In the genomic region with DNA sequence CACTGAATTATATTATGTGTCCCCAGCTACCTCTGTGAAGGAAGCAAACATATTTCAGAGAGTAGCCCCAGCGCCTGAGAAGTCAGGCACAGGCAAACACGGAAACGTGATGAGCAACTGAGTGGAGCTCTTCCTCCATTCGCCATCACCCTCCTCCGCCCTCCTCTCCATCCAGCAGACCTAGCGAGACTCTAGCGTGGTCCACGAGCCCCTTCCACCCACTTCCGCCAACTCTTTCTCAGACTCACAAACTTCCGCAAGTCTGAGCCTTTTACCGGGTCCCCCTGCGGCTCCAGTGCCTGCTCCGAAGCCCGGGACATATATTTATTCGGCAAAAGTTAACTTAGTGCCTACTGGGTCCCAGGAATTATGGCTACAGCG, we compare ENCODE assay signal across 8 cellular contexts. TPM values are rescaled to one million over a fixed set of nuclear protein-coding genes. Genes with fewer than 3 reads are reported as not detected.
A peak's percentile ranks its signal among the peaks of the same experiment; 100 is the strongest.
DNase-seq lines count a peak whose midpoint lies in the region; ATAC-seq and TF ChIP-seq lines count a peak whose summit lies in the region.

No MANE protein-coding gene starts in this region.

- H2AFZ ChIP-seq in OCI-LY7 (ENCODE audit: low read length) (peak overlapping the region; percentile 5; the same call in 1 of the 2 replicates), neuron (ENCODE audit: low read depth, low read length) (no peak overlapping the region)

- POLR2A ChIA-PET in OCI-LY7 (lab: Charles Lee), result interaction anchor here (0.5 to 1.4 kb wide), 7 partner anchors 9 to 690 kb away, joined by 3 to 5 read pairs (median 3); a partner anchor contains a TSS

- no peaks in the 10 kb centered on the region for H3K9me2 ChIP-seq in OCI-LY7 (ENCODE audit: insufficient read depth, low read length)

- peaks cover 54% of the 10 kb centered on the region for H3K36me3 ChIP-seq in OCI-LY7 (ENCODE audit: insufficient read depth, low read length)
- peaks cover 35% of the 10 kb centered on the region for H3K36me3 ChIP-seq in neuron (ENCODE audit: insufficient read depth, low read length)

- peak overlapping the region; percentile 87 for H3K27ac ChIP-seq in OCI-LY7 (ENCODE audit: low read depth, low read length, poor library complexity, severe bottlenecking)
- peak overlapping the region; percentile 82 for H3K27ac ChIP-seq in substantia nigra (ENCODE audit: low read depth, low read length, poor library complexity, severe bottlenecking)

- no peak for TF ChIP-seq CTCF in OCI-LY7 (conservative IDR thresholded peaks at IDR 0.05; ENCODE audit: low read length)

- peaks cover 31% of the 10 kb centered on the region for H3K4me1 ChIP-seq in OCI-LY7 (ENCODE audit: insufficient read depth, low read length, poor library complexity, severe bottlenecking)
- peaks cover 12% of the 10 kb centered on the region for H3K4me1 ChIP-seq in neuron (ENCODE audit: insufficient read depth, low read length)

- ATAC-seq in GM18868 (IDR thresholded peaks at IDR 0.05; ENCODE audit: unreplicated experiment), result peak; percentile 28
- ATAC-seq in HG03457 (IDR thresholded peaks at IDR 0.05; ENCODE audit: unreplicated experiment), result peak; percentile 10

- H4K20me1 ChIP-seq in OCI-LY7 (ENCODE audit: insufficient read depth, low read length), result peaks cover 39% of the 10 kb centered on the region

- CTCF ChIA-PET in OCI-LY7 (lab: Charles Lee; ENCODE audit: unreplicated experiment), result no interaction called here

- no TSS peak for BruUV-seq in OCI-LY7 (replicated peaks; lab: Mats Ljungman, UMichigan)

- intact Hi-C loops in OCI-LY7 (cut with micrococcal nuclease; ENCODE audit: unreplicated experiment), result loop anchor here (1.0 to 5.0 kb wide), 4 partner anchors 38 to 368 kb away; a partner anchor contains a TSS

- peak overlapping the region; percentile 99 for H3K4me3 ChIP-seq in OCI-LY7 (ENCODE audit: low read depth, low read length, poor library complexity, severe bottlenecking)
- H3K4me3 ChIP-seq in neuron (ENCODE audit: low read length), result peak overlapping the region; percentile 84

- H3K9me3 ChIP-seq in OCI-LY7 (ENCODE audit: low read length) (no peaks in the 10 kb centered on the region), neuron (ENCODE audit: low read length) (no peaks in the 10 kb centered on the region)

- H3K79me2 ChIP-seq in OCI-LY7 (ENCODE audit: insufficient read depth, low read depth, low read length), result peaks cover 53% of the 10 kb centered on the region

- no peaks in the 10 kb centered on the region for H3K27me3 ChIP-seq in neuron (ENCODE audit: insufficient read depth, low read length)

- in situ Hi-C loops in ACHN (cut with HindIII; ENCODE audit: low pct_ligation_motif_present, low pct_unique_long_range_greater_than_20kb, low sequenced_read_pairs), result no loop called here

- DNase-seq in ACHN, result peak; percentile 51
- peak; percentile 83 for DNase-seq in OCI-LY7 (ENCODE audit: low spot score)
- DNase-seq in activated T-helper 1 cell treated with Interleukin-2 at 50 U/mL for 16 hours (ENCODE audit: low read depth), result peak; percentile 49
- peak; percentile 47 for DNase-seq in fibroblast of peridontal ligament (ENCODE audit: extremely low read depth)
- peak in 20 of 49 donors; percentile 9 to 60 (median 38) for DNase-seq in substantia nigra (lab: John Stamatoyannopoulos, UW)

- H3K4me2 ChIP-seq in OCI-LY7 (ENCODE audit: low read length), result peak overlapping the region; percentile 85

RNA-seq across cellular contexts. Expression of a gene that starts 0.5 kb away (rescaled TPM):
- total RNA-seq in OCI-LY7 (2014; rRNA removed; shearing (Covaris generic)), result 429 and 516 TPM in 2 replicates
- 323 and 351 TPM in 2 replicates for total RNA-seq in OCI-LY7 (2022)

RNA-seq across cellular contexts. Expression of a gene that starts 38.7 kb away (rescaled TPM):
- 7.1 and 10.1 TPM in 2 replicates for total RNA-seq in OCI-LY7 (2014; rRNA removed; shearing (Covaris generic))
- total RNA-seq in OCI-LY7 (2022), result 11.9 and 14.1 TPM in 2 replicates
